8 cellular contexts compared by ENCODE assay signal in genomic region chr11:911890-912219, GRCh38. TPM values are rescaled to one million over a fixed set of nuclear protein-coding genes. Genes with fewer than 3 reads are reported as not detected.
DNase-seq lines count a peak whose midpoint lies in the region; ATAC-seq and TF ChIP-seq lines count a peak whose summit lies in the region.

No MANE protein-coding gene starts in this region.

- H3K4me3 ChIP-seq in HCT116 (replicated peaks in 1 of 2; ENCODE audit: low read depth in 1 of 2, low read length in 2 of 2) (peak overlapping the region; percentile 67 to 100), SU-DHL-6 (ENCODE audit: insufficient read depth, low read length, poor library complexity, severe bottlenecking) (peak overlapping the region; percentile 67), fibroblast of lung (replicated peaks in 1 of 4; ENCODE audit: control extremely low read depth in 1 of 4, insufficient read depth in 1 of 4, low read depth in 3 of 4, low read length in 4 of 4) (peak overlapping the region in 2 of 4 experiments; percentile 52 to 87), skeletal muscle cell (ENCODE audit: low read depth, low read length) (peak overlapping the region; percentile 88)

- BruUV-seq in HCT116 (replicated peaks; lab: Mats Ljungman, UMichigan) = no TSS peak

- RAD21 ChIA-PET in HCT116 (lab: Charles Lee; ENCODE audit: low non-redundant PET in 1 of 2, low total read pairs in 2 of 2, uncharacterized antibody in 2 of 2, unreplicated experiment in 2 of 2) = no interaction called here

- H3F3A ChIP-seq in SU-DHL-6 (ENCODE audit: insufficient read depth) = no peaks in the 10 kb centered on the region

- H3K79me2 ChIP-seq in HCT116 (ENCODE audit: insufficient read depth, low read length) = peaks cover 35% of the 10 kb centered on the region
- peaks cover 29% of the 10 kb centered on the region for H3K79me2 ChIP-seq in SU-DHL-6 (ENCODE audit: insufficient read depth, low read length)
- peaks cover 12% of the 10 kb centered on the region for H3K79me2 ChIP-seq in fibroblast of lung (ENCODE audit: control insufficient read depth, insufficient read depth, low read length)

- H3K4me1 ChIP-seq in HCT116 (ENCODE audit: control insufficient read depth in 1 of 2, insufficient read depth in 2 of 2, low read length in 2 of 2) (peaks cover 12 to 24% of the 10 kb centered on the region in 2 experiments), fibroblast of lung (ENCODE audit: control insufficient read depth, extremely low read depth, insufficient read depth, low read length) (peaks cover 6% of the 10 kb centered on the region)

- POLR2A ChIA-PET in HCT116 (lab: Charles Lee) = no interaction called here

- H3K9me3 ChIP-seq in HCT116 (ENCODE audit: control insufficient read depth in 1 of 2, insufficient read depth in 1 of 2, low read depth in 1 of 2, low read length in 2 of 2) = no peaks in the 10 kb centered on the region
- H3K9me3 ChIP-seq in SU-DHL-6 (ENCODE audit: insufficient read depth, low read length) = no peaks in the 10 kb centered on the region
- H3K9me3 ChIP-seq in fibroblast of lung (ENCODE audit: control insufficient read depth, insufficient read depth, low read depth, low read length) = no peaks in the 10 kb centered on the region

- H3K36me3 ChIP-seq in HCT116 (ENCODE audit: control insufficient read depth in 1 of 2, insufficient read depth in 2 of 2, low read length in 2 of 2) = peaks cover 0 to 8% of the 10 kb centered on the region in 2 experiments; a peak in 1 of 4 replicates
- no peaks in the 10 kb centered on the region for H3K36me3 ChIP-seq in SU-DHL-6 (ENCODE audit: low read length)
- no peaks in the 10 kb centered on the region for H3K36me3 ChIP-seq in fibroblast of lung (ENCODE audit: control insufficient read depth, insufficient read depth, low read length)

- no peak for TF ChIP-seq RAD21 in HCT116 (IDR thresholded peaks at IDR 0.05; ENCODE audit: low read depth)

- TF ChIP-seq CTCF in HCT116 (IDR thresholded peaks at IDR 0.05 in 2 of 3, conservative IDR thresholded peaks at IDR 0.05 in 1 of 3; ENCODE audit: borderline replicate concordance in 1 of 3, insufficient read depth in 1 of 3, low read depth in 2 of 3, low read length in 2 of 3) (no peak), SU-DHL-6 (IDR thresholded peaks at IDR 0.05; ENCODE audit: insufficient read depth, low read length, poor library complexity, severe bottlenecking) (no peak), fibroblast of lung (conservative IDR thresholded peaks at IDR 0.05 in 1 of 2, IDR thresholded peaks at IDR 0.05 in 1 of 2; ENCODE audit: low read depth in 1 of 2, low read length in 2 of 2) (no peak)

- H3K27me3 ChIP-seq in HCT116 (ENCODE audit: insufficient read depth, low read length) (no peaks in the 10 kb centered on the region), SU-DHL-6 (ENCODE audit: low read length) (no peaks in the 10 kb centered on the region), fibroblast of lung (ENCODE audit: control insufficient read depth, insufficient read depth, low read length) (no peaks in the 10 kb centered on the region)

- CTCF ChIA-PET in HCT116 (lab: Charles Lee) = no interaction called here

- no peaks in the 10 kb centered on the region for H4K20me1 ChIP-seq in HCT116 (ENCODE audit: insufficient read depth)
- no peaks in the 10 kb centered on the region; the same call in 1 of the 2 replicates for H4K20me1 ChIP-seq in SU-DHL-6 (ENCODE audit: low read depth, low read length)
- no peaks in the 10 kb centered on the region for H4K20me1 ChIP-seq in fibroblast of lung (ENCODE audit: control insufficient read depth, extremely low read depth, insufficient read depth, low read length)

- no peak for TF ChIP-seq POLR2A in HCT116 (IDR thresholded peaks at IDR 0.05; ENCODE audit: borderline replicate concordance, extremely low read depth, insufficient read depth, insufficient read length)

- H3K9me2 ChIP-seq in HCT116 (ENCODE audit: insufficient read depth) (no peaks in the 10 kb centered on the region), SU-DHL-6 (replicated peaks; ENCODE audit: insufficient read depth, low read length) (no peaks in the 10 kb centered on the region)

- H2AFZ ChIP-seq in HCT116 (ENCODE audit: low read depth, low read length, poor library complexity, severe bottlenecking) (no peak overlapping the region), SU-DHL-6 (ENCODE audit: low read depth, low read length, severe bottlenecking) (peak overlapping the region; percentile 94), fibroblast of lung (ENCODE audit: low read length) (no peak overlapping the region)

- H3K4me2 ChIP-seq in HCT116 (ENCODE audit: low read length) = peak overlapping the region; percentile 93
- H3K4me2 ChIP-seq in SU-DHL-6 (ENCODE audit: low read depth, low read length, poor library complexity, severe bottlenecking) = peak overlapping the region; percentile 79
- H3K4me2 ChIP-seq in fibroblast of lung (ENCODE audit: extremely low read depth, insufficient read depth, low read length) = peak overlapping the region; percentile 94

- intact Hi-C loops in HCT116 (cut with micrococcal nuclease) = no loop called here

- H3K27ac ChIP-seq in HCT116 (ENCODE audit: low read depth, low read length) (peak overlapping the region; percentile 93), SU-DHL-6 (ENCODE audit: low read depth, low read length) (no peak overlapping the region), fibroblast of lung (ENCODE audit: insufficient read depth, low read length) (peak overlapping the region; percentile 78)

- H3K9ac ChIP-seq in HCT116 (ENCODE audit: low read length) (peak overlapping the region; percentile 87), SU-DHL-6 (ENCODE audit: low read length) (peak overlapping the region; percentile 87), fibroblast of lung (ENCODE audit: insufficient read depth, low read length) (no peak overlapping the region)

- DNase-seq in HCT116 (ENCODE audit: low read depth, low spot score) (no peak), fibroblast of lung (ENCODE audit: low read depth in 2 of 2) (no peak), skeletal muscle cell (ENCODE audit: low read depth) (no peak), hepatic stellate cell (ENCODE audit: low spot score) (no peak), NCI-H187 treated with DMSO at 0.1 percent for 48 hours (lab: John Stamatoyannopoulos, UW) (no peak)

- ATAC-seq in HCT116 = no peak
- ATAC-seq in HG02642 (IDR thresholded peaks at IDR 0.05; ENCODE audit: poor library complexity, unreplicated experiment) = no peak
- no peak for ATAC-seq in GM21447 (IDR thresholded peaks at IDR 0.05; ENCODE audit: unreplicated experiment)

TF ChIP-seq in HCT116, 20 proteins besides CTCF, POLR2A, EP300 and RAD21:
- TF ChIP-seq ZFX (IDR thresholded peaks at IDR 0.05) (no peak), ATF3 (IDR thresholded peaks at IDR 0.05) (no peak), POLR2AphosphoS5 (IDR thresholded peaks at IDR 0.05; ENCODE audit: low read depth, low read length) (no peak), EGR1 (IDR thresholded peaks at IDR 0.05; ENCODE audit: low read depth) (no peak), TCF7L2 (IDR thresholded peaks at IDR 0.05; ENCODE audit: borderline replicate concordance, extremely low read depth, insufficient read depth, insufficient read length) (no peak), SIN3A (IDR thresholded peaks at IDR 0.05; ENCODE audit: low read depth) (no peak), ZBTB33 (IDR thresholded peaks at IDR 0.05; ENCODE audit: extremely low read depth, insufficient replicate concordance, low read length) (no peak), SRF (IDR thresholded peaks at IDR 0.05; ENCODE audit: low read depth) (no peak), EZH2phosphoT487 (IDR thresholded peaks at IDR 0.05; ENCODE audit: borderline replicate concordance) (no peak), CEBPB (IDR thresholded peaks at IDR 0.05; ENCODE audit: low read depth) (no peak), YY1 (IDR thresholded peaks at IDR 0.05; ENCODE audit: extremely low read depth, insufficient replicate concordance, low read depth, low read length) (no peak)

RNA-seq across cellular contexts. Expression of gene CHID1, which starts 1.2 kb away (rescaled TPM):
- total RNA-seq in HCT116 (2021; ENCODE audit: unreplicated experiment) (102 TPM), fibroblast of lung (49.6 and 54.3 TPM in 2 replicates)
- polyA plus RNA-seq in HCT116 (2012) = 92.1 and 103 TPM in 2 replicates
- polyA plus RNA-seq in fibroblast of lung = 59.9 and 68.4 TPM in 2 replicates
- 103 and 112 TPM in 2 replicates for polyA plus RNA-seq in fibroblast of lung (2012)
- polyA minus RNA-seq in fibroblast of lung (ENCODE audit: low replicate concordance) = 68.5 and 95.8 TPM in 2 replicates

RNA-seq across cellular contexts. Expression of gene AP2A2, which starts 13.8 kb away (rescaled TPM):
- total RNA-seq in HCT116 (2021; ENCODE audit: unreplicated experiment) = 55.5 TPM
- polyA plus RNA-seq in HCT116 (2012) = 53.0 and 60.8 TPM in 2 replicates
- 19.8 and 21.6 TPM in 2 replicates for total RNA-seq in fibroblast of lung
- polyA plus RNA-seq in fibroblast of lung = 46.1 and 65.6 TPM in 2 replicates
- 43.7 and 46.4 TPM in 2 replicates for polyA plus RNA-seq in fibroblast of lung (2012)
- 90.0 and 93.8 TPM in 2 replicates for polyA minus RNA-seq in fibroblast of lung (ENCODE audit: low replicate concordance)
